ENCODE assay signal across 8 cellular contexts in the genomic region with DNA sequence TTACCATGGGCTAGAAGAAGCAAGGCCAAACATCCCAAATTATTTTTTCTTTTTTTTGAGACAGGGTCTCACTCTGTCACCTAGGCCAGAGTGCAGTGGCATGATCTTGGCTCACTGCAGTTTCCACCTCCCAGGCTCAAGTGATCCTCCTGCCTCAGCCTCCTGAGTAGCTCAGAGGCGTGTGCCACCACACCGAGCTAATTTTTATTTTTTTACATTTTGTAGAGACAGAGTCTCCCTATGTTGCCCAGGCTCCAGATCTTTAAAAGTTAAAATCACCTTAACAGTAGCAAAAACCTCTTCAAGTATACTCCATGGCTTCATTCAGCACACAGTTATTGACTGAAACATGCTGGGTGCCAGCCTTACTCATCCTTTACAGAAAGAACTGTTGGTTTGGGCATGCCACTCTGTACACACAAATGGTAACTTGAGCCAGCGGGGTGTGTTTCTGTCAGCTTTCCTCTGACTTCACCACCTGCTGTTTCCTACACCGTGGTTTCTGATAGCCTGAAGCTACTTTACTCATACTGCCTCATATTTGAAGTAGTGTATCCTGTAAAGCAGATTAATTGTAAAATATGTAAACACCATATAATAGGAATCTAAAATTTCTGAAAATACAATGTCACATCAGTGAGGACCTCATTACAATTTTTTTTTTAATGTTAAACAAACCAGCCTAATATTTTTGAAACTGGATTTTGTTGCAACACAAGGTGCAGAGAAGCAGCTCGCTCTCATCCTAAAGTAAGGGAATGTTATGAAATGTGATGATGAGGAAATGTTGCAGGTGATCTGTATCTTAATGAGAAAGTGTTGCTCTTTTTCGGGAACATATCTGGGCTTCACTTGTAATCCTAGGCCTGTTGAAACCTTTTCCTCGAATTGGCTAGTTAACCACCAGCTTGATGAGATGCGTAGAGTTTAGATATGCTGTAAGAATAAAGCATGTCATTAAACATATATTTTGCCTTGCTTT.
A peak's percentile ranks its signal among the peaks of the same experiment; 100 is the strongest.
DNase-seq lines count a peak whose midpoint lies in the region; ATAC-seq and TF ChIP-seq lines count a peak whose summit lies in the region.

No MANE protein-coding gene starts in this region.

- no peaks in the 10 kb centered on the region for H3K9me3 ChIP-seq in body of pancreas

- no peak for TF ChIP-seq POLR2A in body of pancreas (IDR thresholded peaks at IDR 0.05)

- no peaks in the 10 kb centered on the region for H3K27me3 ChIP-seq in body of pancreas

- ATAC-seq in body of pancreas = peak; percentile 40
- ATAC-seq in omental fat pad (ENCODE audit: low FRiP score) = peak; percentile 33

- 74% methylated on average over 8 of the region's 8 CpGs for WGBS in body of pancreas, 2 donors

- intact Hi-C loops in body of pancreas (cut with DNase I) = no loop called here

- TF ChIP-seq CTCF in body of pancreas (IDR thresholded peaks at IDR 0.05) = no peak
- no peak for TF ChIP-seq CTCF in omental fat pad (IDR thresholded peaks at IDR 0.05)
- TF ChIP-seq CTCF in GM10248 (IDR thresholded peaks at IDR 0.05; ENCODE audit: control extremely low read depth, extremely low read depth, low read depth, missing control alignments) = no peak

- no peak overlapping the region for H3K27ac ChIP-seq in body of pancreas

- peak; percentile 49 for DNase-seq in ELF-1 (ENCODE audit: low read depth, low spot score)
- peak; percentile 2 to 59 for DNase-seq in NCI-H1930 (lab: John Stamatoyannopoulos, UW)
- DNase-seq in body of pancreas = peak; percentile 21 to 53 (median 46)
- DNase-seq in omental fat pad (ENCODE audit: low spot score) = no peak
- DNase-seq in GM10248 (ENCODE audit: extremely low spot score) = no peak
- no peak for DNase-seq in activated naive CD4-positive, alpha-beta T cell treated with Interleukin-2 at 50 U/mL for 16 hours
- no peak for DNase-seq in activated CD4-positive, alpha-beta T cell treated with anti-CD3 and anti-CD28 coated beads, Interleukin-2, amount 50 U/mL, for 1 hour
- DNase-seq in superior temporal gyrus (ENCODE audit: extremely low spot score) = no peak

- no peak overlapping the region for H3K4me3 ChIP-seq in body of pancreas

- CTCF ChIA-PET in GM10248 (lab: Yijun Ruan, JAX) = interaction anchor here (0.6 to 1.3 kb wide), 2 partner anchors 10 to 21 kb away, joined by 3 read pairs; no protein-coding TSS in a partner anchor

- no peaks in the 10 kb centered on the region for H3K36me3 ChIP-seq in body of pancreas (replicated peaks in 1 of 2; ENCODE audit: insufficient read depth in 1 of 2, low read depth in 2 of 2)

- POLR2A ChIA-PET in GM10248 (lab: Yijun Ruan, JAX) = no interaction called here

- no peaks in the 10 kb centered on the region for H3K4me1 ChIP-seq in body of pancreas

Comparison
In these comparisons a context has a peak if more than half of its experiments do, and no peak if none do; other contexts are left out.
1. DNase-seq: peak in ELF-1 (single experiment), NCI-H1930 (2 of 2) and body of pancreas (4 of 4); none in omental fat pad (single experiment), GM10248 (single experiment), activated naive CD4-positive, alpha-beta T cell treated with Interleukin-2 at 50 U/mL for 16 hours (single experiment), activated CD4-positive, alpha-beta T cell treated with anti-CD3 and anti-CD28 coated beads, Interleukin-2, amount 50 U/mL, for 1 hour (single experiment) and superior temporal gyrus (single experiment).